Comparison of ENCODE assay signal across 1 cellular context in genomic region chr15:67065531-67066005, GRCh38.
TF ChIP-seq lines count a peak whose summit lies in the region.

Gene SMAD3, plus strand, starts transcription at chr15:67065602. Its CDS starts 553 bp downstream, at chr15:67066155.

TF ChIP-seq in A549, 52 proteins besides CTCF, POLR2A, EP300 and RAD21 (continued from another document):
- TF ChIP-seq ELK1 (IDR thresholded peaks at IDR 0.05; ENCODE audit: low read depth, low read length) (no peak), PBX3 (IDR thresholded peaks at IDR 0.05) (peak; percentile 83), EHMT2 (IDR thresholded peaks at IDR 0.05; ENCODE audit: low read depth) (no peak), MAFK (IDR thresholded peaks at IDR 0.05; ENCODE audit: partially characterized antibody) (no peak), HOXB13 (CRISPR knock-in tag; IDR thresholded peaks at IDR 0.05; ENCODE audit: low read depth) (0 out of 2 replicates have a peak, but pooled peaks have one; percentile 13), EHF (CRISPR knock-in tag; IDR thresholded peaks at IDR 0.05) (no peak), HOXB5 (CRISPR knock-in tag; IDR thresholded peaks at IDR 0.05) (0 out of 2 replicates have a peak, but pooled peaks have one; percentile 23), CBX2 (IDR thresholded peaks at IDR 0.05; ENCODE audit: borderline replicate concordance, low read depth) (no peak), NR3C1 (IDR thresholded peaks at IDR 0.05) (no peak), MYC (IDR thresholded peaks at IDR 0.05; ENCODE audit: borderline replicate concordance, low read length) (0 out of 2 replicates have a peak, but pooled peaks have one; percentile 4), ZFP36 (IDR thresholded peaks at IDR 0.05; ENCODE audit: borderline replicate concordance, partially characterized antibody) (no peak), HOXA7 (CRISPR knock-in tag; IDR thresholded peaks at IDR 0.05) (no peak), BCL3 (IDR thresholded peaks at IDR 0.05) (peak; percentile 92), CBX8 (IDR thresholded peaks at IDR 0.05) (no peak), JUN (IDR thresholded peaks at IDR 0.05) (peak; percentile 90 to 94), FOXS1 (CRISPR knock-in tag; IDR thresholded peaks at IDR 0.05) (no peak), ZC3H11A (IDR thresholded peaks at IDR 0.05) (no peak), HDAC2 (IDR thresholded peaks at IDR 0.05) (no peak), BHLHE40 (IDR thresholded peaks at IDR 0.05; ENCODE audit: low read depth, low read length) (no peak), RFX5 (IDR thresholded peaks at IDR 0.05) (no peak), POLR2AphosphoS2 (conservative IDR thresholded peaks at IDR 0.05; ENCODE audit: low read length) (no peak), CHD2 (IDR thresholded peaks at IDR 0.05; ENCODE audit: low read length, partially characterized antibody) (peak; percentile 48), HES2 (IDR thresholded peaks at IDR 0.05) (no peak), USF2 (IDR thresholded peaks at IDR 0.05) (no peak), JUNB (IDR thresholded peaks at IDR 0.05) (peak; percentile 42; the same call in 1 of the 2 replicates), PHF8 (IDR thresholded peaks at IDR 0.05; ENCODE audit: borderline replicate concordance, low read depth) (no peak), REST (IDR thresholded peaks at IDR 0.05) (no peak), KDM5A (IDR thresholded peaks at IDR 0.05) (no peak), ZSCAN20 (CRISPR knock-in tag; IDR thresholded peaks at IDR 0.05) (no peak), ATOH8 (CRISPR knock-in tag; IDR thresholded peaks at IDR 0.05; ENCODE audit: low read depth) (peak; percentile 22; the same call in 1 of the 2 replicates), SMC3 (IDR thresholded peaks at IDR 0.05) (peak; percentile 53), CHD4 (IDR thresholded peaks at IDR 0.05; ENCODE audit: borderline replicate concordance) (no peak), NPAS2 (CRISPR knock-in tag; IDR thresholded peaks at IDR 0.05; ENCODE audit: borderline replicate concordance) (no peak), RARB (CRISPR knock-in tag; IDR thresholded peaks at IDR 0.05) (no peak), ZNF302 (CRISPR knock-in tag; IDR thresholded peaks at IDR 0.05) (no peak)
